Comparison of ENCODE assay signal across 19 cellular contexts in genomic region chr7:131029002-131029401, GRCh38.
DNase-seq lines count a peak whose midpoint lies in the region; ATAC-seq, FAIRE-seq and TF ChIP-seq lines count a peak whose summit lies in the region.
"Had no signal": no experiment of that assay in that cellular context is flagged by ENCODE, and none has a peak within 500 bp of the region (broad histone marks: within the 10 kb centered on the region; RNA-seq: fewer than 3 reads in every experiment).

No MANE protein-coding gene starts in this region.

- peaks cover 70 to 95% (median 83%) of the 10 kb centered on the region in 4 donors for H3K4me1 Mint-ChIP-seq in CD4-positive, alpha-beta memory T cell
- peaks cover 67% of the 10 kb centered on the region for H3K4me1 Mint-ChIP-seq in activated CD8-positive, alpha-beta T cell treated with anti-CD3 and anti-CD28 coated beads, Interleukin-2, amount 10 ng/mL, durations not matched to agents 7 days and 5 days (ENCODE audit: low read depth)
- H3K4me1 Mint-ChIP-seq in immature natural killer cell = peaks cover 86 to 97% of the 10 kb centered on the region in 2 donors

- POLR2A ChIA-PET in A673 (lab: Charles Lee; ENCODE audit: low non-redundant PET) = no interaction called here
- POLR2A ChIA-PET in CD4-positive, alpha-beta memory T cell (lab: Charles Lee; ENCODE audit: partially characterized antibody) = no interaction called here
- POLR2A ChIA-PET in activated CD8-positive, alpha-beta T cell treated with anti-CD3 and anti-CD28 coated beads, Interleukin-2, amount 10 ng/mL, durations not matched to agents 7 days and 5 days (lab: Charles Lee) = interaction anchor here (1.3 kb wide), 1 partner anchor 43 kb away, joined by 5 read pairs; no protein-coding TSS in a partner anchor

- TF ChIP-seq CTCF in A673 (conservative IDR thresholded peaks at IDR 0.05; ENCODE audit: low read depth, low read length) = no peak

- peak overlapping the region in 7 of 8 donors; percentile 32 to 86 (median 48) for H3K4me3 Mint-ChIP-seq in CD4-positive, alpha-beta memory T cell
- no peak overlapping the region for H3K4me3 Mint-ChIP-seq in activated CD8-positive, alpha-beta T cell treated with anti-CD3 and anti-CD28 coated beads, Interleukin-2, amount 10 ng/mL, durations not matched to agents 7 days and 5 days
- H3K4me3 Mint-ChIP-seq in immature natural killer cell = peak overlapping the region in 3 of 5 donors; percentile 0 to 30 (median 5)

- no peak for FAIRE-seq in urothelium cell line (lab: Jason Lieb, UNC)
- FAIRE-seq: endometrium had no signal

- H3K4me1 ChIP-seq in A673 (ENCODE audit: insufficient read depth, low read length, poor library complexity, severe bottlenecking) = peaks cover 57% of the 10 kb centered on the region
- H3K4me1 ChIP-seq in CD4-positive, alpha-beta memory T cell (ENCODE audit: insufficient read depth, low read length) = peaks cover 99% of the 10 kb centered on the region

- intact Hi-C loops in A673 (cut with micrococcal nuclease; ENCODE audit: unreplicated experiment) = no loop called here
- intact Hi-C loops in CD4-positive, alpha-beta memory T cell (cut with micrococcal nuclease) = no loop called here

- H3K27ac ChIP-seq in A673 (ENCODE audit: low read depth, low read length, poor library complexity, severe bottlenecking) = peak overlapping the region; percentile 17
- no peak overlapping the region for H3K27ac ChIP-seq in CD4-positive, alpha-beta memory T cell (ENCODE audit: low read depth, low read length)
- H3K27ac ChIP-seq: right atrium auricular region had no signal

- H3K36me3 ChIP-seq in A673 (ENCODE audit: insufficient read depth, low read length, poor library complexity, severe bottlenecking) = no peaks in the 10 kb centered on the region
- no peaks in the 10 kb centered on the region for H3K36me3 ChIP-seq in CD4-positive, alpha-beta memory T cell (ENCODE audit: insufficient read depth, low read length)
- H3K36me3 ChIP-seq: lower lobe of right lung, right atrium auricular region, tibial nerve had no signal

- H3K36me3 Mint-ChIP-seq in CD4-positive, alpha-beta memory T cell = peaks cover 5 to 36% of the 10 kb centered on the region in 2 donors
- peaks cover 16% of the 10 kb centered on the region for H3K36me3 Mint-ChIP-seq in activated CD8-positive, alpha-beta T cell treated with anti-CD3 and anti-CD28 coated beads, Interleukin-2, amount 10 ng/mL, durations not matched to agents 7 days and 5 days (ENCODE audit: low read depth)
- H3K36me3 Mint-ChIP-seq in immature natural killer cell = peaks cover 0 to 2% (median 0%) of the 10 kb centered on the region in 3 donors

- no peak overlapping the region for H3K4me3 ChIP-seq in A673 (ENCODE audit: low read depth, low read length, poor library complexity, severe bottlenecking)
- H3K4me3 ChIP-seq in CD4-positive, alpha-beta memory T cell (ENCODE audit: low read length in 2 of 2) = no peak overlapping the region
- H3K4me3 ChIP-seq: lower lobe of right lung, right atrium auricular region, tibial nerve had no signal

- H3K27me3 ChIP-seq in A673 (replicated peaks; ENCODE audit: insufficient read depth, low read depth, low read length, poor library complexity) = no peaks in the 10 kb centered on the region
- no peaks in the 10 kb centered on the region for H3K27me3 ChIP-seq in CD4-positive, alpha-beta memory T cell (ENCODE audit: insufficient read depth, low read length)
- H3K27me3 ChIP-seq: right atrium auricular region, tibial nerve had no signal

- DNase-seq in A673 (ENCODE audit: low spot score) (no peak), immature natural killer cell (no peak), NCI-H1436 treated with DMSO at 0.1 percent for 48 hours (lab: John Stamatoyannopoulos, UW) (no peak), middle frontal gyrus (ENCODE audit: extremely low spot score, low spot score) (no peak), urothelium cell line (ENCODE audit: low spot score) (no peak)
- no peak for DNase-seq in CD4-positive, alpha-beta memory T cell
- DNase-seq in activated CD8-positive, alpha-beta T cell treated with anti-CD3 and anti-CD28 coated beads, Interleukin-2, amount 10 ng/mL, durations not matched to agents 7 days and 5 days = no peak
- DNase-seq: AML-193; Kasumi-1; lower lobe of right lung; NCI-H1092; NCI-H2081 treated with DMSO at 0.1 percent for 48 hours; NCI-H524 treated with DMSO at 0.1 percent for 48 hours; Right ventricle myocardium superior; stimulated activated CD4-positive, alpha-beta T cell treated with anti-CD3 and anti-CD28 coated beads, Interleukin-15, amount 100 ng/mL, for 24 hours had no signal

- peak overlapping the region in 6 of 7 donors; percentile 17 to 87 (median 73) for H3K27ac Mint-ChIP-seq in CD4-positive, alpha-beta memory T cell
- peak overlapping the region; percentile 22 for H3K27ac Mint-ChIP-seq in activated CD8-positive, alpha-beta T cell treated with anti-CD3 and anti-CD28 coated beads, Interleukin-2, amount 10 ng/mL, durations not matched to agents 7 days and 5 days
- H3K27ac Mint-ChIP-seq in immature natural killer cell = peak overlapping the region in 3 of 6 donors; percentile 2 to 58 (median 54)

- ATAC-seq in activated CD8-positive, alpha-beta T cell treated with anti-CD3 and anti-CD28 coated beads, Interleukin-2, amount 10 ng/mL, durations not matched to agents 7 days and 5 days = no peak
- ATAC-seq in GM18873 (IDR thresholded peaks at IDR 0.05; ENCODE audit: low FRiP score, unreplicated experiment) = no peak

- no peaks in the 10 kb centered on the region for H3K27me3 Mint-ChIP-seq in CD4-positive, alpha-beta memory T cell
- no peaks in the 10 kb centered on the region for H3K27me3 Mint-ChIP-seq in activated CD8-positive, alpha-beta T cell treated with anti-CD3 and anti-CD28 coated beads, Interleukin-2, amount 10 ng/mL, durations not matched to agents 7 days and 5 days (ENCODE audit: low read depth)
- H3K27me3 Mint-ChIP-seq in immature natural killer cell (ENCODE audit: low read depth in 3 of 3) = peaks cover 5 to 14% (median 7%) of the 10 kb centered on the region in 3 donors

- no peaks in the 10 kb centered on the region for H3K9me3 ChIP-seq in A673 (ENCODE audit: low read depth, low read length, poor library complexity, severe bottlenecking)
- H3K9me3 ChIP-seq in CD4-positive, alpha-beta memory T cell (ENCODE audit: control insufficient read depth in 1 of 2, low read length in 2 of 2) = no peaks in the 10 kb centered on the region
- H3K9me3 ChIP-seq: lower lobe of right lung, right atrium auricular region, tibial nerve had no signal

- H3K9me3 Mint-ChIP-seq in CD4-positive, alpha-beta memory T cell = no peaks in the 10 kb centered on the region
- H3K9me3 Mint-ChIP-seq in activated CD8-positive, alpha-beta T cell treated with anti-CD3 and anti-CD28 coated beads, Interleukin-2, amount 10 ng/mL, durations not matched to agents 7 days and 5 days (ENCODE audit: insufficient read depth) = peaks cover 6% of the 10 kb centered on the region
- H3K9me3 Mint-ChIP-seq in immature natural killer cell = no peaks in the 10 kb centered on the region

- BruUV-seq in A673 (replicated peaks; lab: Mats Ljungman, UMichigan) = no TSS peak

- CTCF ChIA-PET in A673 (lab: Charles Lee) = no interaction called here
- CTCF ChIA-PET in CD4-positive, alpha-beta memory T cell (lab: Charles Lee; ENCODE audit: partially characterized antibody) = interaction anchor here (0.6 to 2.8 kb wide), 9 partner anchors 11 to 153 kb away, joined by 3 to 14 read pairs (median 3); no protein-coding TSS in a partner anchor
- CTCF ChIA-PET in activated CD8-positive, alpha-beta T cell treated with anti-CD3 and anti-CD28 coated beads, Interleukin-2, amount 10 ng/mL, durations not matched to agents 7 days and 5 days (lab: Charles Lee) = interaction anchor here (1.0 to 5.9 kb wide), 6 partner anchors 9 to 69 kb away, joined by 3 to 27 read pairs (median 7); no protein-coding TSS in a partner anchor
